ENCODE assay signal across 8 cellular contexts in the genomic region with DNA sequence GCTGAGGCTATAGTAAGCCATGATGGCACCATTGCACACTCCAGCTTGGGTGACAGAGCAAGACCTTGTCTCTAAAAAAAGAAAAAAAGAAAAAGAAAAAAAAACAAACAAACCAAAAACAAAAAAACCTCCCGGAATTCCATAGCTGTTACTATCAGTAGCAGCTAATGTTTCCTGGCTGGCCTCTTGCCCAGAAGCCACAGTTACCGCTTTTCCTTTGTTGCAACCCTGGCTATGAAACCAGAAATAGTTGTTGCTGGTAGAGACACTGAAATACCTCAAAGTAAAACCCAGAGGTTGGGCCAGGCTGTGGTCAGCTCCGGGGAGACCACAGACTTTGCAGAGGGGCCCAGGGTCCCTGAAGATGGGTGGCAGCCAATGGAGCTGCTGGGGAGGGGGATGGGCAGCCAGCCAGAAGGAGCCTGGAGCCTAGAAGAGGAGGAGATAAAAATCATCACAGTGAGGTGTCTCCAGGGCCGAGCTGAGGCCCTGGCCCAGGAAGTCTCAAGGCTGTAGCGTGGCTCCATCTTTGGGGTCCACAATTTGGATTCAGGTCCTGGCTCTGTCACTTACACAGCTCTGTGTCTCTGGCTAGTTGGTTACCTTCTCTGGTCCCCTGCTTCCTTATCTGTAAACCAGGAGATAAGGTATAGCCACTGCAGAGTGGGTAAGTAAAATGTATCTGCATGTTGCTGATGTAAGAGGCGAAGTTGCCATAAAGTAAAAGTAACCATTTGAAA. TPM values are rescaled to one million over a fixed set of nuclear protein-coding genes. Genes with fewer than 3 reads are reported as not detected.
DNase-seq lines count a peak whose midpoint lies in the region; ATAC-seq, FAIRE-seq and TF ChIP-seq lines count a peak whose summit lies in the region.

No MANE protein-coding gene starts in this region.

- DNase-seq in GM04503 (ENCODE audit: low read depth) = peak; percentile 95
- peak; percentile 51 for DNase-seq in NCI-H1105 treated with DMSO at 0.1 percent for 48 hours (lab: John Stamatoyannopoulos, UW)
- DNase-seq in WTC11 (ENCODE audit: low spot score) = no peak
- peak; percentile 88 for DNase-seq in fibroblast of the conjunctiva (ENCODE audit: low read depth)
- DNase-seq in non-pigmented ciliary epithelial cell (ENCODE audit: low read depth) = peak; percentile 79
- no peak for DNase-seq in GM19239 (ENCODE audit: insufficient read length, low spot score)
- DNase-seq in 8988T = no peak

- peak overlapping the region; percentile 80 for H3K27ac Mint-ChIP-seq in WTC11

- no peak for TF ChIP-seq CTCF in WTC11 (IDR thresholded peaks at IDR 0.05)

- peaks cover 21% of the 10 kb centered on the region for H3K4me1 Mint-ChIP-seq in WTC11

- ATAC-seq in WTC11 = no peak
- ATAC-seq in HG02870 (IDR thresholded peaks at IDR 0.05; ENCODE audit: unreplicated experiment) = no peak

- H3K9me3 Mint-ChIP-seq in WTC11 = no peaks in the 10 kb centered on the region

- H3K4me3 Mint-ChIP-seq in WTC11 = no peak overlapping the region

- POLR2A ChIA-PET in WTC11 (lab: Charles Lee) = interaction anchor here (1.0 kb wide), 1 partner anchor 8 kb away, joined by 3 read pairs; no protein-coding TSS in a partner anchor

- FAIRE-seq in GM19239 (lab: Jason Lieb, UNC) = no peak

- CTCF ChIA-PET in WTC11 (lab: Charles Lee) = interaction anchor here (0.8 to 2.3 kb wide), 6 partner anchors 12 to 69 kb away, joined by 3 to 13 read pairs (median 6); no protein-coding TSS in a partner anchor

- no peaks in the 10 kb centered on the region for H3K36me3 Mint-ChIP-seq in WTC11

- no peaks in the 10 kb centered on the region for H3K27me3 Mint-ChIP-seq in WTC11 (ENCODE audit: low read depth)

TF ChIP-seq in WTC11, 78 proteins besides CTCF, POLR2A, EP300 and RAD21:
- TF ChIP-seq ZBTB21 (CRISPR knock-in tag; IDR thresholded peaks at IDR 0.05; ENCODE audit: borderline replicate concordance) = no peak
- TF ChIP-seq, protein P1, sequence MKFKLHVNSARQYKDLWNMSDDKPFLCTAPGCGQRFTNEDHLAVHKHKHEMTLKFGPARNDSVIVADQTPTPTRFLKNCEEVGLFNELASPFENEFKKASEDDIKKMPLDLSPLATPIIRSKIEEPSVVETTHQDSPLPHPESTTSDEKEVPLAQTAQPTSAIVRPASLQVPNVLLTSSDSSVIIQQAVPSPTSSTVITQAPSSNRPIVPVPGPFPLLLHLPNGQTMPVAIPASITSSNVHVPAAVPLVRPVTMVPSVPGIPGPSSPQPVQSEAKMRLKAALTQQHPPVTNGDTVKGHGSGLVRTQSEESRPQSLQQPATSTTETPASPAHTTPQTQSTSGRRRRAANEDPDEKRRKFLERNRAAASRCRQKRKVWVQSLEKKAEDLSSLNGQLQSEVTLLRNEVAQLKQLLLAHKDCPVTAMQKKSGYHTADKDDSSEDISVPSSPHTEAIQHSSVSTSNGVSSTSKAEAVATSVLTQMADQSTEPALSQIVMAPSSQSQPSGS (CRISPR knock-in tag; IDR thresholded peaks at IDR 0.05; ENCODE audit: borderline replicate concordance, low read depth) = no peak

RNA-seq across cellular contexts. Expression of a gene that starts 3.4 kb away (rescaled TPM):
- total RNA-seq in WTC11 (2021) = 18.3 to 21.7 TPM (median 20.7 TPM) in 3 replicates

RNA-seq across cellular contexts. Expression of a gene that starts 45.4 kb away (rescaled TPM):
- 300 to 361 TPM (median 304 TPM) in 3 replicates for total RNA-seq in WTC11 (2021)

Comparison
In these comparisons a context has a peak if more than half of its experiments do, and no peak if none do; other contexts are left out.
1. DNase-seq: peak in GM04503 (single experiment), NCI-H1105 treated with DMSO at 0.1 percent for 48 hours (single experiment), fibroblast of the conjunctiva (single experiment) and non-pigmented ciliary epithelial cell (single experiment); none in WTC11 (single experiment), GM19239 (single experiment) and 8988T (single experiment).